9 cellular contexts compared by ENCODE assay signal in genomic region chr5:151078490-151079262, GRCh38. TPM values are rescaled to one million over a fixed set of nuclear protein-coding genes. Genes with fewer than 3 reads are reported as not detected.
DNase-seq lines count a peak whose midpoint lies in the region; ATAC-seq and TF ChIP-seq lines count a peak whose summit lies in the region.
"Had no signal": no experiment of that assay in that cellular context is flagged by ENCODE, and none has a peak within 500 bp of the region (broad histone marks: within the 10 kb centered on the region; RNA-seq: fewer than 3 reads in every experiment).

No MANE protein-coding gene starts in this region.

- peaks cover 77% of the 10 kb centered on the region for H3K36me3 Mint-ChIP-seq in activated CD4-positive, alpha-beta memory T cell treated with anti-CD3 and anti-CD28 coated beads for 36 hours

- TF ChIP-seq POLR2A in GM19099 (IDR thresholded peaks at IDR 0.05; ENCODE audit: extremely low read depth, insufficient read length, low read depth): peak; percentile 51

- DNase-seq in activated CD4-positive, alpha-beta memory T cell treated with anti-CD3 and anti-CD28 coated beads for 36 hours: peak; percentile 92
- DNase-seq in left ventricle myocardium superior (peak; percentile 50), SKM-1 treated with dmso at 0.1 percent for 144 hours (lab: John Stamatoyannopoulos, UW; ENCODE audit: unreplicated experiment) (no peak), NCI-H146 treated with DMSO at 0.1 percent for 48 hours (lab: John Stamatoyannopoulos, UW; ENCODE audit: unreplicated experiment) (no peak), occipital lobe (lab: John Stamatoyannopoulos, UW) (no peak)
- DNase-seq in stimulated activated CD8-positive, alpha-beta memory T cell treated with anti-CD3 and anti-CD28 coated beads, Interleukin-15, amount 100 ng/mL, for 48 hours (ENCODE audit: low read depth in 2 of 2): peak; percentile 74 to 75

- H3K27me3 Mint-ChIP-seq in activated CD4-positive, alpha-beta memory T cell treated with anti-CD3 and anti-CD28 coated beads for 36 hours: no peaks in the 10 kb centered on the region

- peaks cover 69% of the 10 kb centered on the region for H3K4me1 Mint-ChIP-seq in activated CD4-positive, alpha-beta memory T cell treated with anti-CD3 and anti-CD28 coated beads for 36 hours (ENCODE audit: low read depth)

- peak overlapping the region; percentile 85 for H3K4me3 Mint-ChIP-seq in activated CD4-positive, alpha-beta memory T cell treated with anti-CD3 and anti-CD28 coated beads for 36 hours

- CTCF ChIA-PET in activated CD4-positive, alpha-beta memory T cell treated with anti-CD3 and anti-CD28 coated beads for 36 hours (lab: Charles Lee): interaction anchor here (0.6 to 3.7 kb wide), 8 partner anchors 9 to 519 kb away, joined by 3 to 23 read pairs (median 4); no protein-coding TSS in a partner anchor

- no peaks in the 10 kb centered on the region for H3K9me3 Mint-ChIP-seq in activated CD4-positive, alpha-beta memory T cell treated with anti-CD3 and anti-CD28 coated beads for 36 hours

- intact Hi-C loops in activated CD4-positive, alpha-beta memory T cell treated with anti-CD3 and anti-CD28 coated beads for 36 hours (cut with micrococcal nuclease): loop anchor here (1.0 to 5.0 kb wide), 10 partner anchors 9 to 666 kb away; partner anchors contain the start of genes CD74 and RBM22
- intact Hi-C loops in left ventricle myocardium superior (cut with micrococcal nuclease): no loop called here

- POLR2A ChIA-PET in activated CD4-positive, alpha-beta memory T cell treated with anti-CD3 and anti-CD28 coated beads for 36 hours (lab: Charles Lee): interaction anchor here (0.6 to 7.4 kb wide), 14 partner anchors 8 to 76 kb away, joined by 3 to 115 read pairs (median 6); no protein-coding TSS in a partner anchor

- peak; percentile 45 for ATAC-seq in HG03135 (IDR thresholded peaks at IDR 0.05; ENCODE audit: unreplicated experiment)
- ATAC-seq in left ventricle myocardium superior: peak; percentile 9

- H3K27ac Mint-ChIP-seq in activated CD4-positive, alpha-beta memory T cell treated with anti-CD3 and anti-CD28 coated beads for 36 hours: peak overlapping the region; percentile 90

RNA-seq across cellular contexts. Expression of gene TNIP1, which starts 2.2 kb away (rescaled TPM):
- 100 to 1,000 TPM; 388 to 401 TPM for total RNA-seq in activated CD4-positive, alpha-beta memory T cell treated with anti-CD3 and anti-CD28 coated beads for 36 hours
- total RNA-seq in left ventricle myocardium superior (137 TPM), occipital lobe (18.1 TPM)

RNA-seq across cellular contexts. Expression of gene GPX3, which starts 58.3 kb away (rescaled TPM):
- not detected for total RNA-seq in activated CD4-positive, alpha-beta memory T cell treated with anti-CD3 and anti-CD28 coated beads for 36 hours
- total RNA-seq in left ventricle myocardium superior (537 TPM), occipital lobe (12.3 TPM)
- total RNA-seq: activated CD8-positive, alpha-beta memory T cell treated with anti-CD3 and anti-CD28 coated beads for 36 hours had no signal

Comparison
In these comparisons a context has a peak if more than half of its experiments do, and no peak if none do; other contexts are left out.
1. DNase-seq: peak in activated CD4-positive, alpha-beta memory T cell treated with anti-CD3 and anti-CD28 coated beads for 36 hours (single experiment), left ventricle myocardium superior (single experiment) and stimulated activated CD8-positive, alpha-beta memory T cell treated with anti-CD3 and anti-CD28 coated beads, Interleukin-15, amount 100 ng/mL, for 48 hours (2 of 2); none in SKM-1 treated with dmso at 0.1 percent for 144 hours (single experiment), NCI-H146 treated with DMSO at 0.1 percent for 48 hours (single experiment) and occipital lobe (single experiment).
2. RNA of gene GPX3, which starts 58.3 kb away (total RNA-seq): 537 TPM in left ventricle myocardium superior (single experiment); 12.3 TPM in occipital lobe (single experiment) and not detected in activated CD4-positive, alpha-beta memory T cell treated with anti-CD3 and anti-CD28 coated beads for 36 hours; every median in the first group is over 10 times any median in the second.